25 cellular contexts compared by ENCODE assay signal in the genomic region with DNA sequence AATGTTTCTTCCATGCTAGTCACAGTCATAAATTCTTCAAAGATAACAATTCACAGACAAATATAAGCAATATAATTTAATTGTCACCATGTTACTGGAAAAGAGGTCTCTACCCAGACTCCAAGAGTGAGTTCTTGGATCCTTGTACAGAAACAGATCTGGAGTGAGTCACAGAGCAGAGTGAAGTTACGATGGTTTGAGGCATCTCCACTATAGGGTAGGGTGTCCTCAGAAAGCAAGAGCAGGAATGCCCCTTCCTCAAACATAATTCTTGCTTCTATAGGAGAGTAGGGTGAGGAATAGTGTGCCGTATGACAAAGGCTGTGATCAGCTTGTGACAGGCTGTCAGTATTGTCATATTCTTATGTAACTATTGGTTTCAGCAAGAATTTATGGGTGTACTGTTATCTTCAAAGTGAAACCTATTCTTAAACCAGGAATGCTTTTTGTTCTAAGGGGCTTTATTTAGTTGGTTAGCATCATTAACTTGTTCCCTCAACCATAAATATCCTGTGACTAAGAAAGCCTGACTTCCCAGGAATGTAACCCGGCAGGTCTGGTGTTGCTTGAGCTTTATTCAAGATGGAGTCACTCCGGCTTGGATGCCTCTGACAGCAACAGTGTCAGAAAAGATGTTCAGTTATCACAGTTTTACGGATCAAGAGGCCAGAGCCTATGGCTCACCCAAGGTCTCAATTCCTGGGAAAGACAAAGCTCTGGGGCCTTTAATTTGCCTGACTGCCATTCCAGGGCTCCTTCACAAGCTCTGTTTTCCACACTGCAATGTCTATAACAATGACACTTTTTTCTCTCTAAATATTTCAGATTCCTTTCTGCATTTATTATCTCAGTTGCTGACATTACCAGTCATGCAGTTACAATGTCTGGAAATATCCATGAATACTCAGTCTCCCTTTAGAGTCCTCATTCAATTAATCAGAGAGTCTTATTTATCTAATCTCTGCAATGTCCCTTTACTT.
DNase-seq lines count a peak whose midpoint lies in the region; ATAC-seq and TF ChIP-seq lines count a peak whose summit lies in the region.
"Had no signal": no experiment of that assay in that cellular context is flagged by ENCODE, and none has a peak within 500 bp of the region (broad histone marks: within the 10 kb centered on the region; RNA-seq: fewer than 3 reads in every experiment).

No MANE protein-coding gene starts in this region.

- no peak for TF ChIP-seq CTCF in epithelial cell of proximal tubule (conservative IDR thresholded peaks at IDR 0.05; ENCODE audit: low read depth, low read length)
- TF ChIP-seq CTCF in mesothelial cell of epicardium (IDR thresholded peaks at IDR 0.05; ENCODE audit: unreplicated experiment) = no peak
- no peak for TF ChIP-seq CTCF in lower lobe of right lung (IDR thresholded peaks at IDR 0.05)
- TF ChIP-seq CTCF in testis (IDR thresholded peaks at IDR 0.05) = no peak

- DNase-seq in A172 (ENCODE audit: low spot score) (peak; percentile 5), M059J (ENCODE audit: low read depth) (peak; percentile 61), epithelial cell of proximal tubule (ENCODE audit: low read depth) (peak; percentile 32), mesothelial cell of epicardium (ENCODE audit: low spot score in 2 of 2, unreplicated experiment in 2 of 2) (peak in 1 of 2 experiments; percentile 49), HPDE6-E6E7 (ENCODE audit: extremely low spot score) (no peak), NCI-H748 (lab: John Stamatoyannopoulos, UW; ENCODE audit: unreplicated experiment) (no peak), lower lobe of right lung (no peak), testis (no peak)
- DNase-seq: 8988T; activated B cell treated with CpG ODN at 0.5 μM for 24 hours; activated CD4-positive, alpha-beta memory T cell treated with anti-CD3 and anti-CD28 coated beads, Interleukin-2, amount 10 ng/mL, durations not matched to agents 7 days and 5 days; activated T-cell treated with anti-CD3 and anti-CD28 coated beads, Interleukin-2, amount 50 U/mL, for 4 hours; dermis blood vessel endothelial cell; DMS153; GOT3; NCI-H1930; SHP77 treated with DMSO at 0.1 percent for 48 hours; stimulated activated CD4-positive, alpha-beta T cell treated with anti-CD3 and anti-CD28 coated beads, Interleukin-15, amount 100 ng/mL, for 24 hours; stimulated activated naive B cell treated with anti-CD40 and anti-IgM and Interleukin-4, amounts not matched to agents 10 μg/mL and 1 μg/mL and 100 μg/mL, for 72 hours; T-helper 2 cell; thyroid gland had no signal

- H3K36me3 ChIP-seq in lower lobe of right lung (no peaks in the 10 kb centered on the region), testis (ENCODE audit: low read depth, missing control alignments) (no peaks in the 10 kb centered on the region)
- H3K36me3 ChIP-seq: BLaER1 treated with 17β-estradiol and CSF1 and Interleukin-3, amounts not matched to agents 10 nM and 100 nM; breast epithelium; thyroid gland had no signal

- intact Hi-C loops in lower lobe of right lung (cut with DNase I) (no loop called here), testis (cut with DNase I; ENCODE audit: low total_unique reads) (no loop called here)

- H3K27me3 ChIP-seq in lower lobe of right lung (ENCODE audit: low read depth) (no peaks in the 10 kb centered on the region), testis (no peaks in the 10 kb centered on the region)
- H3K27me3 ChIP-seq: BLaER1 treated with 17β-estradiol and CSF1 and Interleukin-3, amounts not matched to agents 10 nM and 100 nM; breast epithelium; thyroid gland had no signal

- no peak overlapping the region for H3K27ac ChIP-seq in lower lobe of right lung
- H3K27ac ChIP-seq in testis = no peak overlapping the region
- H3K27ac ChIP-seq: BLaER1 treated with 17β-estradiol and CSF1 and Interleukin-3, amounts not matched to agents 10 nM and 100 nM; breast epithelium; thyroid gland had no signal

- H3K4me1 Mint-ChIP-seq in mesothelial cell of epicardium = peaks cover 36% of the 10 kb centered on the region
- H3K4me1 Mint-ChIP-seq: activated B cell treated with CpG ODN at 0.5 μM for 24 hours; activated CD4-positive, alpha-beta memory T cell treated with anti-CD3 and anti-CD28 coated beads, Interleukin-2, amount 10 ng/mL, durations not matched to agents 7 days and 5 days; stimulated activated naive B cell treated with anti-CD40 and anti-IgM and Interleukin-4, amounts not matched to agents 10 μg/mL and 1 μg/mL and 100 μg/mL, for 72 hours had no signal

- H3K4me3 Mint-ChIP-seq in mesothelial cell of epicardium = no peak overlapping the region
- H3K4me3 Mint-ChIP-seq: activated B cell treated with CpG ODN at 0.5 μM for 24 hours; activated CD4-positive, alpha-beta memory T cell treated with anti-CD3 and anti-CD28 coated beads, Interleukin-2, amount 10 ng/mL, durations not matched to agents 7 days and 5 days; activated naive CD8-positive, alpha-beta T cell; activated T-cell treated with anti-CD3 and anti-CD28 coated beads, Interleukin-2, amount 50 U/mL, for 4 hours; nephron; stimulated activated naive B cell treated with anti-CD40 and anti-IgM and Interleukin-4, amounts not matched to agents 10 μg/mL and 1 μg/mL and 100 μg/mL, for 72 hours had no signal

- TF ChIP-seq POLR2A in testis (IDR thresholded peaks at IDR 0.05) = no peak

- no peak for ATAC-seq in lower lobe of right lung
- ATAC-seq: activated T-cell treated with anti-CD3 and anti-CD28 coated beads, Interleukin-2, amount 50 U/mL, for 4 hours; stimulated activated naive B cell treated with anti-CD40 and anti-IgM and Interleukin-4, amounts not matched to agents 10 μg/mL and 1 μg/mL and 100 μg/mL, for 72 hours had no signal

- H3K4me3 ChIP-seq in epithelial cell of proximal tubule (ENCODE audit: low read depth, low read length) = no peak overlapping the region
- no peak overlapping the region for H3K4me3 ChIP-seq in lower lobe of right lung
- no peak overlapping the region for H3K4me3 ChIP-seq in testis
- H3K4me3 ChIP-seq: BLaER1 treated with 17β-estradiol and CSF1 and Interleukin-3, amounts not matched to agents 10 nM and 100 nM; breast epithelium; thyroid gland had no signal

- peak overlapping the region; percentile 72 for H3K27ac Mint-ChIP-seq in mesothelial cell of epicardium
- H3K27ac Mint-ChIP-seq: activated B cell treated with CpG ODN at 0.5 μM for 24 hours; activated CD4-positive, alpha-beta memory T cell treated with anti-CD3 and anti-CD28 coated beads, Interleukin-2, amount 10 ng/mL, durations not matched to agents 7 days and 5 days; activated naive CD8-positive, alpha-beta T cell; nephron; stimulated activated naive B cell treated with anti-CD40 and anti-IgM and Interleukin-4, amounts not matched to agents 10 μg/mL and 1 μg/mL and 100 μg/mL, for 72 hours had no signal

- no peaks in the 10 kb centered on the region for H3K4me1 ChIP-seq in lower lobe of right lung
- peaks cover 4% of the 10 kb centered on the region for H3K4me1 ChIP-seq in testis
- H3K4me1 ChIP-seq: BLaER1 treated with 17β-estradiol and CSF1 and Interleukin-3, amounts not matched to agents 10 nM and 100 nM; breast epithelium; thyroid gland had no signal

- H3K9me3 Mint-ChIP-seq in mesothelial cell of epicardium = peaks cover 6% of the 10 kb centered on the region
- H3K9me3 Mint-ChIP-seq: activated B cell treated with CpG ODN at 0.5 μM for 24 hours had no signal

- no peaks in the 10 kb centered on the region for H3K36me3 Mint-ChIP-seq in mesothelial cell of epicardium
- H3K36me3 Mint-ChIP-seq: activated naive CD8-positive, alpha-beta T cell; stimulated activated naive B cell treated with anti-CD40 and anti-IgM and Interleukin-4, amounts not matched to agents 10 μg/mL and 1 μg/mL and 100 μg/mL, for 72 hours had no signal

- H3K27me3 Mint-ChIP-seq in mesothelial cell of epicardium (ENCODE audit: low read depth) = no peaks in the 10 kb centered on the region
- H3K27me3 Mint-ChIP-seq: activated B cell treated with CpG ODN at 0.5 μM for 24 hours; activated CD4-positive, alpha-beta memory T cell treated with anti-CD3 and anti-CD28 coated beads, Interleukin-2, amount 10 ng/mL, durations not matched to agents 7 days and 5 days; activated naive CD8-positive, alpha-beta T cell; stimulated activated naive B cell treated with anti-CD40 and anti-IgM and Interleukin-4, amounts not matched to agents 10 μg/mL and 1 μg/mL and 100 μg/mL, for 72 hours had no signal

- 69 to 75% methylated on average over 5 of the region's 5 CpGs for WGBS in testis, 2 donors

- H3K9me3 ChIP-seq in lower lobe of right lung = no peaks in the 10 kb centered on the region
- H3K9me3 ChIP-seq in testis = no peaks in the 10 kb centered on the region
- H3K9me3 ChIP-seq: BLaER1 treated with 17β-estradiol and CSF1 and Interleukin-3, amounts not matched to agents 10 nM and 100 nM; breast epithelium; thyroid gland had no signal

Comparison
In these comparisons a context has a peak if more than half of its experiments do, and no peak if none do; other contexts are left out.
1. DNase-seq: peak in A172 (single experiment), M059J (single experiment) and epithelial cell of proximal tubule (single experiment); none in HPDE6-E6E7 (single experiment), NCI-H748 (single experiment), lower lobe of right lung (single experiment) and testis (single experiment).